In genomic region chr13:82330499-82330898, GRCh38 we compare ENCODE assay signal across 9 cellular contexts.
A peak's percentile ranks its signal among the peaks of the same experiment; 100 is the strongest.
DNase-seq lines count a peak whose midpoint lies in the region; ATAC-seq, FAIRE-seq and TF ChIP-seq lines count a peak whose summit lies in the region.
"Had no signal": no experiment of that assay in that cellular context is flagged by ENCODE, and none has a peak within 500 bp of the region (broad histone marks: within the 10 kb centered on the region; RNA-seq: fewer than 3 reads in every experiment).

No MANE protein-coding gene starts in this region.

- H3K4me1 ChIP-seq in SK-N-SH (ENCODE audit: control insufficient read depth in 1 of 2, insufficient read depth in 2 of 2, low read depth in 1 of 2, low read length in 1 of 2) (no peaks in the 10 kb centered on the region), endodermal cell (ENCODE audit: control insufficient read depth, insufficient read depth, low read length) (peaks cover 3% of the 10 kb centered on the region), small intestine (ENCODE audit: control insufficient read depth in 2 of 2, insufficient read depth in 1 of 2, low read depth in 1 of 2, low read length in 1 of 2) (no peaks in the 10 kb centered on the region)
- H3K4me1 ChIP-seq: thyroid gland had no signal

- H3K27me3 ChIP-seq in SK-N-SH (ENCODE audit: insufficient read depth) (no peaks in the 10 kb centered on the region), endodermal cell (ENCODE audit: control insufficient read depth, insufficient read depth, low read length, poor library complexity, severe bottlenecking) (no peaks in the 10 kb centered on the region), small intestine (ENCODE audit: control insufficient read depth in 2 of 2, insufficient read depth in 2 of 2, low read length in 2 of 2) (no peaks in the 10 kb centered on the region)
- H3K27me3 ChIP-seq: thyroid gland had no signal

- H3K36me3 ChIP-seq in SK-N-SH (replicated peaks in 1 of 2; ENCODE audit: control insufficient read depth in 1 of 2, insufficient read depth in 2 of 2, low read length in 1 of 2), result no peaks in the 10 kb centered on the region
- no peaks in the 10 kb centered on the region for H3K36me3 ChIP-seq in endodermal cell (ENCODE audit: control insufficient read depth, insufficient read depth, low read length)
- H3K36me3 ChIP-seq in small intestine (ENCODE audit: control insufficient read depth in 2 of 2, insufficient read depth in 2 of 2, low read length in 2 of 2), result no peaks in the 10 kb centered on the region
- H3K36me3 ChIP-seq: thyroid gland had no signal

- FAIRE-seq in small intestine (lab: Jason Lieb, UNC), result no peak
- no peak for FAIRE-seq in HTR-8/SVneo (lab: Jason Lieb, UNC)

- H3K9me3 Mint-ChIP-seq in endodermal cell, result peaks cover 11% of the 10 kb centered on the region

- no peaks in the 10 kb centered on the region for H4K20me1 ChIP-seq in SK-N-SH (ENCODE audit: insufficient read depth)

- DNase-seq in SK-N-SH (no peak), LoVo (ENCODE audit: low spot score) (peak; percentile 9), endodermal cell (no peak), small intestine (peak; percentile 1), activated gamma-delta T cell (lab: John Stamatoyannopoulos, UW) (no peak), HTR-8/SVneo (ENCODE audit: insufficient read length, low spot score) (no peak)
- DNase-seq: thyroid gland had no signal

- TF ChIP-seq RAD21 in SK-N-SH (IDR thresholded peaks at IDR 0.05; ENCODE audit: low read length), result peak; percentile 35

- CTCF ChIA-PET in SK-N-SH (lab: Yijun Ruan, JAX), result interaction anchor here (0.6 to 1.4 kb wide), 5 partner anchors 21 to 1269 kb away, joined by 3 read pairs; no protein-coding TSS in a partner anchor

- no peak overlapping the region; a peak in 1 of 4 replicates for H3K4me3 ChIP-seq in SK-N-SH (ENCODE audit: low read depth in 2 of 2, low read length in 1 of 2)
- no peak overlapping the region for H3K4me3 ChIP-seq in endodermal cell (ENCODE audit: low read length)
- no peak overlapping the region for H3K4me3 ChIP-seq in small intestine (ENCODE audit: low read depth in 1 of 2, low read length in 2 of 2)
- H3K4me3 ChIP-seq: thyroid gland had no signal

- WGBS in SK-N-SH (ENCODE audit: low lambda C conversion rate), result 9% methylated on average over 5 of the region's 5 CpGs
- 83 to 93% methylated on average over 3 to 5 of the region's 5 CpGs for WGBS in endodermal cell (ENCODE audit: insufficient coverage in 1 of 2, insufficient read length in 1 of 2), 2 experiments
- 47 to 62% (median 51%) methylated on average over 5 of the region's 5 CpGs for WGBS in small intestine, 3 donors

- TF ChIP-seq EP300 in SK-N-SH (IDR thresholded peaks at IDR 0.05; ENCODE audit: borderline replicate concordance in 1 of 2, low read depth in 1 of 2, low read length in 1 of 2), result no peak

- H3K36me3 Mint-ChIP-seq in endodermal cell (ENCODE audit: low read depth), result peaks cover 9% of the 10 kb centered on the region

- H3K9ac ChIP-seq in SK-N-SH (no peak overlapping the region), endodermal cell (ENCODE audit: extremely low read depth, low read length, poor library complexity, severe bottlenecking) (no peak overlapping the region)

- no peak for ATAC-seq in SK-N-SH treated with all-trans-retinoic acid at 6 μM for 48 hours
- ATAC-seq in HG02763 (IDR thresholded peaks at IDR 0.05; ENCODE audit: unreplicated experiment), result no peak

- no peak overlapping the region for H3K27ac ChIP-seq in SK-N-SH (ENCODE audit: low read depth in 2 of 2, low read length in 1 of 2)
- no peak overlapping the region for H3K27ac ChIP-seq in endodermal cell (ENCODE audit: low read depth, low read length)
- no peak overlapping the region for H3K27ac ChIP-seq in small intestine (ENCODE audit: low read depth in 1 of 2, low read length in 1 of 2)
- H3K27ac ChIP-seq: thyroid gland had no signal

- H3K4me3 Mint-ChIP-seq in endodermal cell, result no peak overlapping the region

- H3K27me3 Mint-ChIP-seq in endodermal cell (ENCODE audit: insufficient read depth), result no peaks in the 10 kb centered on the region

- no peaks in the 10 kb centered on the region for H3K9me2 ChIP-seq in SK-N-SH

- peaks cover 14% of the 10 kb centered on the region for H3K4me1 Mint-ChIP-seq in endodermal cell

- H3K27ac Mint-ChIP-seq in endodermal cell, result no peak overlapping the region

- H3K4me2 ChIP-seq in SK-N-SH, result no peak overlapping the region

- POLR2A ChIA-PET in SK-N-SH (lab: Yijun Ruan, JAX), result no interaction called here

- TF ChIP-seq CTCF in SK-N-SH (IDR thresholded peaks at IDR 0.05), result peak; percentile 66
- TF ChIP-seq CTCF in endodermal cell (conservative IDR thresholded peaks at IDR 0.05), result peak; percentile 79

- H3F3A ChIP-seq in SK-N-SH (replicated peaks; ENCODE audit: insufficient read depth), result no peaks in the 10 kb centered on the region

- no peaks in the 10 kb centered on the region for H3K9me3 ChIP-seq in SK-N-SH
- peaks cover 16% of the 10 kb centered on the region for H3K9me3 ChIP-seq in endodermal cell (ENCODE audit: control insufficient read depth, low read length)
- H3K9me3 ChIP-seq in small intestine (ENCODE audit: control insufficient read depth, low read depth), result no peaks in the 10 kb centered on the region
- H3K9me3 ChIP-seq: thyroid gland had no signal

- no peaks in the 10 kb centered on the region for H3K79me2 ChIP-seq in SK-N-SH (ENCODE audit: insufficient read depth)

- no peak overlapping the region for H2AFZ ChIP-seq in SK-N-SH (ENCODE audit: low read depth)

TF ChIP-seq in SK-N-SH, 30 proteins besides CTCF, POLR2A, EP300 and RAD21:
- no peak for TF ChIP-seq MEF2A (IDR thresholded peaks at IDR 0.05; ENCODE audit: borderline replicate concordance, low read depth)
- peak; percentile 35; the same call in 1 of the 2 replicates for TF ChIP-seq SMC3 (IDR thresholded peaks at IDR 0.05; ENCODE audit: low read depth, low read length)

TF ChIP-seq in SK-N-SH treated with all-trans-retinoic acid at 6 μM for 48 hours, 23 proteins besides CTCF, POLR2A, EP300 and RAD21:
- TF ChIP-seq ISL1 (CRISPR knock-in tag; IDR thresholded peaks at IDR 0.05) (no peak), SNAI2 (CRISPR knock-in tag; IDR thresholded peaks at IDR 0.05) (no peak), ZNF8 (CRISPR knock-in tag; IDR thresholded peaks at IDR 0.05) (no peak), PPARA (CRISPR knock-in tag; IDR thresholded peaks at IDR 0.05; ENCODE audit: borderline replicate concordance) (no peak), CSRNP3 (CRISPR knock-in tag; IDR thresholded peaks at IDR 0.05) (no peak), ZFP3 (CRISPR knock-in tag; IDR thresholded peaks at IDR 0.05) (no peak), CREB5 (CRISPR knock-in tag; IDR thresholded peaks at IDR 0.05; ENCODE audit: low read depth) (no peak), POU6F1 (CRISPR knock-in tag; IDR thresholded peaks at IDR 0.05; ENCODE audit: borderline replicate concordance, low read depth) (no peak), ARNTL (CRISPR knock-in tag; IDR thresholded peaks at IDR 0.05; ENCODE audit: borderline replicate concordance, low read depth) (no peak), OSR1 (CRISPR knock-in tag; IDR thresholded peaks at IDR 0.05) (no peak), ESRRG (CRISPR knock-in tag; IDR thresholded peaks at IDR 0.05) (no peak), ZNF70 (CRISPR knock-in tag; IDR thresholded peaks at IDR 0.05) (no peak)

Comparison
In these comparisons a context has a peak if more than half of its experiments do, and no peak if none do; other contexts are left out.
1. DNase-seq: peak in LoVo (single experiment) and small intestine (single experiment); none in SK-N-SH (single experiment), endodermal cell (single experiment), activated gamma-delta T cell (single experiment) and HTR-8/SVneo (single experiment).